In the genomic region with DNA sequence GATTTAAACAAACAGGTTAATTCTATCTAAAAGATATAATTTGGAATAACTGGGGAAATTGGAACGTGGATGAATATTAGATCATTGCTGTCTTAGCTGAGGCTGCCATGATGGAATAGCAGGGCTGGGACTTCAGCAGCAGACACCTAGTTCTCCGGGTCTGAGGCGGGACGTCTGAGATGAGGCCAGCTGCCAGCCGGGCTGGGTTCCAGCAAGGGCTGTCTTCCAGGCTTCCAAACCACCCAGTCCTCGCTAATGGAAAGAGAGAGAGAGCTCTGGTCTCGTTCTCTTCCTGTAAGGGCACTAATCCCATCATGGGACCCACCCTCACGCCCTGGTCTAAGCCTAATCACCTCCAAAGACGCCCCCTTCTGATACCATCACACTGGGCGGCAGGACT, we compare ENCODE assay signal across 17 cellular contexts.
"Had no signal": no experiment of that assay in that cellular context is flagged by ENCODE, and none has a peak within 500 bp of the region (broad histone marks: within the 10 kb centered on the region; RNA-seq: fewer than 3 reads in every experiment).

No MANE protein-coding gene starts in this region.

- H3K4me3 ChIP-seq: breast epithelium, heart right ventricle, pancreas, spleen, stomach, testis, upper lobe of left lung had no signal

- FAIRE-seq: frontal cortex, pancreas had no signal

- H3K4me1 ChIP-seq: breast epithelium, heart right ventricle, pancreas, spleen, stomach, testis, upper lobe of left lung had no signal

- H3K9me3 ChIP-seq: pancreas, testis had no signal

- H3K36me3 ChIP-seq: breast epithelium, heart right ventricle, pancreas, spleen, stomach, upper lobe of left lung had no signal

- H3K27ac ChIP-seq: breast epithelium, epithelial cell of prostate, heart right ventricle, pancreas, spleen, stomach, testis, upper lobe of left lung had no signal

- DNase-seq: activated CD4-positive, CD25-positive, alpha-beta regulatory T cell; activated naive CD4-positive, alpha-beta T cell; activated T-cell treated with anti-CD3 and anti-CD28 coated beads for 4 hours; aorta; dermis blood vessel endothelial cell; effector memory CD8-positive, alpha-beta T cell; heart right ventricle; left colon; midbrain; pancreas; spleen; stomach; testis; upper lobe of left lung had no signal

- H3K27me3 ChIP-seq: pancreas, testis had no signal
